Comparison of ENCODE assay signal across 1 cellular context in genomic region chr22:22048981-22049531, GRCh38.
TF ChIP-seq lines count a peak whose summit lies in the region.

No MANE protein-coding gene starts in this region.

TF ChIP-seq in HEK293, 187 proteins besides CTCF, POLR2A, EP300 and RAD21 (continued from another document):
- TF ChIP-seq SCRT2 (tag by site-specific recombination; IDR thresholded peaks at IDR 0.05) (peak; percentile 55), ZBTB1 (tag by site-specific recombination; IDR thresholded peaks at IDR 0.05) (no peak), ZNF19 (tag by site-specific recombination; IDR thresholded peaks at IDR 0.05; ENCODE audit: low read depth) (no peak), ZNF521 (tag by site-specific recombination; IDR thresholded peaks at IDR 0.05) (no peak)
